9 cellular contexts compared by ENCODE assay signal in genomic region chr13:23347601-23348000, GRCh38.
"Had no signal": no experiment of that assay in that cellular context is flagged by ENCODE, and none has a peak within 500 bp of the region (broad histone marks: within the 10 kb centered on the region; RNA-seq: fewer than 3 reads in every experiment).

No MANE protein-coding gene starts in this region.

- H3K4me3 ChIP-seq: GM23248, HAP-1 had no signal

- ATAC-seq: HCT116, HepG2 had no signal

- H3K9me3 ChIP-seq: HAP-1 had no signal

- H3K27me3 Mint-ChIP-seq: IgD-negative memory B cell had no signal

- DNase-seq: GM23248, GOT3, H7, HFFc6 had no signal

- H3K27ac ChIP-seq: HL-60 had no signal

- H3K4me3 Mint-ChIP-seq: HFFc6, IgD-negative memory B cell had no signal

- H3K27ac Mint-ChIP-seq: IgD-negative memory B cell had no signal

- H3K9me3 Mint-ChIP-seq: HFFc6, IgD-negative memory B cell had no signal
